In the genomic region with DNA sequence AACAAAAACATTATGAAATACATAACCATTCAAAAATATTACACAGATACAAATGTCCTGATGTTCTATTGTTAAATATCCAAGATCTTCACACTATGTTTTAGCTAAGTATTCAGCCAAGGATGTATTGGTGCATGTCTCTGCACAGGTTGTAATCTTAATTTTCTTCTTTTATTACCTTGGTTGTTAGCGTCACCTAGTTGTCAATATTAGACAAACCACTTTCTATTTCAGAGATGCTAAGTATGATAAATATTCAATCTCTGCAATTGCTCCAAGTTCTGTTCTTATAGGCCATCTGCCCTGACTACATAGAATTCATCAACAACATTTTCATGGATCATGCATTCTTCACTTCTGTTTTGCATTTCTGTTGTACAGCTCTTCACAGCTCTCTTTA, we compare ENCODE assay signal across 16 cellular contexts.
"Had no signal": no experiment of that assay in that cellular context is flagged by ENCODE, and none has a peak within 500 bp of the region (broad histone marks: within the 10 kb centered on the region; RNA-seq: fewer than 3 reads in every experiment).

No MANE protein-coding gene starts in this region.

- H3K9me3 ChIP-seq: breast epithelium, transverse colon had no signal

- DNase-seq: activated CD4-positive, alpha-beta T cell treated with anti-CD3 and anti-CD28 coated beads for 48 hours; activated CD8-positive, alpha-beta memory T cell treated with anti-CD3 and anti-CD28 coated beads, Interleukin-2, amount 50 U/mL, for 48 hours; activated CD8-positive, alpha-beta T cell treated with anti-CD3 and anti-CD28 coated beads, Interleukin-2, amount 10 ng/mL, durations not matched to agents 7 days and 5 days; activated naive CD4-positive, alpha-beta T cell; aorta; dermis blood vessel endothelial cell; endodermal cell; erythroblast; immature natural killer cell; natural killer cell; stimulated activated CD4-positive, alpha-beta T cell treated with anti-CD3 and anti-CD28 coated beads, Interleukin-12 subunit alpha, Interleukin-12 subunit beta, amount 100 ng/mL, for 4 hours; stimulated activated naive CD4-positive, alpha-beta T cell; substantia nigra; transverse colon had no signal

- H3K36me3 ChIP-seq: breast epithelium, transverse colon had no signal

- H3K4me3 ChIP-seq: breast epithelium, transverse colon had no signal

- H3K27me3 ChIP-seq: breast epithelium, transverse colon had no signal

- ATAC-seq: activated CD8-positive, alpha-beta T cell treated with anti-CD3 and anti-CD28 coated beads, Interleukin-2, amount 10 ng/mL, durations not matched to agents 7 days and 5 days; natural killer cell; WTC11 had no signal

- H3K4me3 Mint-ChIP-seq: activated CD8-positive, alpha-beta T cell treated with anti-CD3 and anti-CD28 coated beads, Interleukin-2, amount 10 ng/mL, durations not matched to agents 7 days and 5 days; endodermal cell; immature natural killer cell; natural killer cell; WTC11 had no signal

- H3K36me3 Mint-ChIP-seq: immature natural killer cell, natural killer cell, WTC11 had no signal

- H3K27ac ChIP-seq: breast epithelium, transverse colon had no signal

- H3K27ac Mint-ChIP-seq: activated CD8-positive, alpha-beta T cell treated with anti-CD3 and anti-CD28 coated beads, Interleukin-2, amount 10 ng/mL, durations not matched to agents 7 days and 5 days; endodermal cell; immature natural killer cell; natural killer cell; WTC11 had no signal

- H3K4me1 ChIP-seq: breast epithelium, transverse colon had no signal

- H3K4me1 Mint-ChIP-seq: immature natural killer cell, natural killer cell had no signal
